In the genomic region with DNA sequence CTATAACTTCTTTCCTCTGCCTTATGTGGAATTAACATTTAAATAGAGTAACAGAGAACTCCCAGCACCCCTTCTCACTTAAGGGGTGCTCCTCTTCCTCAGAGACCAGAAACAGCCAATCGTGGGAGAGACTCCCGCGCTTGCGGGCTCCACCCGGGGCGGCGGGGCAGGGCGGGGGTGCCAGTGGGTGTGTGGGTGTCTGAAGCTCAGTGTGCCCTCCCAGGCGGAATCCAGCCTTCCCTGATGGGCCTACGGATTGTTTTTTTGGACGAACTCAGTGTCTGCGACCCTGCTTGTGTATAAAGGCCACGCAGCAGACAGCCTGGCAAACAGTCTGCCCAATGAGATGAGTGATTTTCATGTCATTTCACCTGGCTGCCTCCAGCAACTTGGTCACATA, we compare ENCODE assay signal across 20 cellular contexts.
"Had no signal": no experiment of that assay in that cellular context is flagged by ENCODE, and none has a peak within 500 bp of the region (broad histone marks: within the 10 kb centered on the region; RNA-seq: fewer than 3 reads in every experiment).

No MANE protein-coding gene starts in this region.

- H3K27ac Mint-ChIP-seq: activated CD8-positive, alpha-beta memory T cell treated with anti-CD3 and anti-CD28 coated beads, Interleukin-2, amount 10 ng/mL, durations not matched to agents 7 days and 5 days; activated naive CD8-positive, alpha-beta T cell had no signal

- H3K27me3 Mint-ChIP-seq: activated CD8-positive, alpha-beta memory T cell treated with anti-CD3 and anti-CD28 coated beads, Interleukin-2, amount 10 ng/mL, durations not matched to agents 7 days and 5 days; activated naive CD8-positive, alpha-beta T cell; brain; central memory CD8-positive, alpha-beta T cell; effector memory CD8-positive, alpha-beta T cell; naive thymus-derived CD4-positive, alpha-beta T cell had no signal

- H3K4me3 Mint-ChIP-seq: activated CD8-positive, alpha-beta memory T cell treated with anti-CD3 and anti-CD28 coated beads, Interleukin-2, amount 10 ng/mL, durations not matched to agents 7 days and 5 days; activated T-cell treated with anti-CD3 and anti-CD28 coated beads, Interleukin-2, amount 50 U/mL, for 4 hours; central memory CD8-positive, alpha-beta T cell; effector memory CD8-positive, alpha-beta T cell had no signal

- H3K9me3 ChIP-seq: heart left ventricle, mucosa of descending colon, pancreas, thyroid gland, uterus had no signal

- H3K27ac ChIP-seq: pancreas, thyroid gland, uterus had no signal

- H3K4me1 ChIP-seq: uterus had no signal

- DNase-seq: activated CD4-positive, alpha-beta T cell treated with anti-CD3 and anti-CD28 coated beads for 1 hour; activated CD4-positive, alpha-beta T cell treated with anti-CD3 and anti-CD28 coated beads, Interleukin-2, amount 50 U/mL, for 48 hours; activated CD8-positive, alpha-beta memory T cell treated with anti-CD3 and anti-CD28 coated beads, Interleukin-2, amount 10 ng/mL, durations not matched to agents 7 days and 5 days; activated effector memory CD4-positive, alpha-beta T cell treated with anti-CD3 and anti-CD28 coated beads, Interleukin-2, amount 50 U/mL, for 16 hours; activated T-cell treated with anti-CD3 and anti-CD28 coated beads, Interleukin-2, amount 50 U/mL, for 4 hours; cortex of kidney; effector memory CD8-positive, alpha-beta T cell; mucosa of descending colon; naive thymus-derived CD4-positive, alpha-beta T cell; pancreas; stimulated activated CD4-positive, alpha-beta T cell treated with anti-CD3 and anti-CD28 coated beads, Interleukin-1b, Interleukin-23, amount 100 ng/mL, for 48 hours; T1000; thyroid gland; uterus had no signal

- H3K4me3 ChIP-seq: heart left ventricle, mucosa of descending colon, pancreas, thyroid gland, uterus had no signal

- H3K36me3 Mint-ChIP-seq: activated naive CD8-positive, alpha-beta T cell had no signal

- H3K9me3 Mint-ChIP-seq: activated T-cell treated with anti-CD3 and anti-CD28 coated beads, Interleukin-2, amount 50 U/mL, for 4 hours; brain; central memory CD8-positive, alpha-beta T cell; effector memory CD8-positive, alpha-beta T cell; naive thymus-derived CD4-positive, alpha-beta T cell had no signal

- FAIRE-seq: frontal cortex, islet of Langerhans, pancreas had no signal

- H3K36me3 ChIP-seq: pancreas, thyroid gland, uterus had no signal

- H3K27me3 ChIP-seq: heart left ventricle, pancreas, thyroid gland, uterus had no signal

- ATAC-seq: activated CD8-positive, alpha-beta memory T cell treated with anti-CD3 and anti-CD28 coated beads, Interleukin-2, amount 10 ng/mL, durations not matched to agents 7 days and 5 days; activated T-cell treated with anti-CD3 and anti-CD28 coated beads, Interleukin-2, amount 50 U/mL, for 4 hours; effector memory CD8-positive, alpha-beta T cell; heart left ventricle; mucosa of descending colon; naive thymus-derived CD4-positive, alpha-beta T cell; pancreas had no signal
